Comparison of ENCODE assay signal across 28 cellular contexts in the genomic region with DNA sequence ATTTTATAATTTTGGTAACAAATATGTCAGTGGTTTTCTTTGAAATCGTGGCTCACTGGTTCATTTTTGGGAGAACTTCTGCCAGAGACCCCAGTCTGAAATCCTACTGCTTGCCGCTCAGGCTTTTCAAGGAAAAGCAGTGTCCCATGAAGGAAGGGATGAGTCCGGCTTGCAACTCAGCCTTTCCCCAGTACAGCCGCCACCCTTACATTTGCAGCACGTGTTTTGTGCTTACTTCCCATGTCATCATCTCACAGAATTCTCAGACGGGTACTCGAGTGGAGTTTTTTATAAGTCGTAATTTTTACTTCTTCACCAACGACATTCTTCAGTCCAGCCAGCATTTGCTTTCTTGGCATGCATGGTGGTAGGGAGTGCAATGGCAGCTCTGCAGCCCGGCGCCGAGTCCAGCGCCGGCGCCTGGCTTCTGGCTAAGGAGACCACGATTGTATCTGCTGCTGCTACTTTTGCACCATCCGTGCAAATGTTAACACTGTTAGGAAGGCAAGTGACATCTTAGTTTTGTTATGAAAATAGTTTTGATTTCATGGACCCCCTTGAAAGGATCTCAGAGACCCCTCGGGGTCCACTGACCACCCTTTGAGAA.
"Had no signal": no experiment of that assay in that cellular context is flagged by ENCODE, and none has a peak within 500 bp of the region (broad histone marks: within the 10 kb centered on the region; RNA-seq: fewer than 3 reads in every experiment).

No MANE protein-coding gene starts in this region.

- ATAC-seq: foreskin keratinocyte; gastroesophageal sphincter; heart left ventricle; natural killer cell treated with Interleukin-12 subunit alpha and Interleukin-12 subunit beta and Interleukin-15 and Interleukin-18, amount 100 ng/mL, for 72 hours; psoas muscle; right cardiac atrium; stimulated activated naive CD8-positive, alpha-beta T cell treated with anti-CD3 and anti-CD28 coated beads, Interleukin-15, amount 100 ng/mL, for 72 hours had no signal

- H3K36me3 Mint-ChIP-seq: memory B cell; natural killer cell treated with Interleukin-12 subunit alpha and Interleukin-12 subunit beta and Interleukin-15 and Interleukin-18, amount 100 ng/mL, for 72 hours; type B pancreatic cell had no signal

- H3K27ac Mint-ChIP-seq: dendritic cell treated with granulocyte-macrophage colony-stimulating factor and Interleukin-4, amounts not matched to agents 40 ng/mL and 50 ng/mL, for 4 days; memory B cell; natural killer cell treated with Interleukin-12 subunit alpha and Interleukin-12 subunit beta and Interleukin-15 and Interleukin-18, amount 100 ng/mL, for 72 hours; stimulated activated naive CD8-positive, alpha-beta T cell treated with anti-CD3 and anti-CD28 coated beads, Interleukin-15, amount 100 ng/mL, for 72 hours; type B pancreatic cell had no signal

- H3K4me2 ChIP-seq: hepatocyte had no signal

- H3K9me3 Mint-ChIP-seq: dendritic cell treated with granulocyte-macrophage colony-stimulating factor and Interleukin-4, amounts not matched to agents 40 ng/mL and 50 ng/mL, for 4 days; memory B cell; natural killer cell treated with Interleukin-12 subunit alpha and Interleukin-12 subunit beta and Interleukin-15 and Interleukin-18, amount 100 ng/mL, for 72 hours; neural crest cell; type B pancreatic cell had no signal

- H3K4me3 Mint-ChIP-seq: dendritic cell treated with granulocyte-macrophage colony-stimulating factor and Interleukin-4, amounts not matched to agents 40 ng/mL and 50 ng/mL, for 4 days; memory B cell; natural killer cell treated with Interleukin-12 subunit alpha and Interleukin-12 subunit beta and Interleukin-15 and Interleukin-18, amount 100 ng/mL, for 72 hours; neural crest cell; stimulated activated naive CD8-positive, alpha-beta T cell treated with anti-CD3 and anti-CD28 coated beads, Interleukin-15, amount 100 ng/mL, for 72 hours; type B pancreatic cell had no signal

- H3K27me3 ChIP-seq: foreskin keratinocyte, gastroesophageal sphincter, heart left ventricle, ovary, testis, tibial artery had no signal

- H2AFZ ChIP-seq: hepatocyte had no signal

- DNase-seq: cerebellar nuclear complex; effector memory CD4-positive, alpha-beta T cell; foreskin keratinocyte; heart left ventricle; nucleus accumbens; ovary; psoas muscle; right cardiac atrium; small intestine; stimulated activated CD4-positive, alpha-beta T cell treated with anti-CD3 and anti-CD28 coated beads, Interleukin-12 subunit alpha, Interleukin-12 subunit beta, amount 100 ng/mL, for 4 hours; stimulated activated CD4-positive, alpha-beta T cell treated with anti-CD3 and anti-CD28 coated beads, Interleukin-1b, Interleukin-23, amount 100 ng/mL, for 48 hours; stimulated activated CD4-positive, alpha-beta T cell treated with anti-CD3 and anti-CD28 coated beads, Interleukin-4, amount 100 ng/mL, for 1 hour; stimulated activated CD8-positive, alpha-beta memory T cell treated with anti-CD3 and anti-CD28 coated beads, Interleukin-4, amount 100 ng/mL, for 48 hours; stimulated activated naive CD4-positive, alpha-beta T cell; stimulated activated naive CD8-positive, alpha-beta T cell treated with anti-CD3 and anti-CD28 coated beads, Interleukin-15, amount 100 ng/mL, for 72 hours; testis; tibial artery had no signal

- H3K4me3 ChIP-seq: esophagus muscularis mucosa, gastroesophageal sphincter, heart left ventricle, hepatocyte, lung, ovary, psoas muscle, testis, tibial artery had no signal

- H3K9me3 ChIP-seq: esophagus muscularis mucosa, gastroesophageal sphincter, heart left ventricle, ovary, psoas muscle, testis, tibial artery had no signal

- H3K36me3 ChIP-seq: esophagus muscularis mucosa, gastroesophageal sphincter, heart left ventricle, ovary, tibial artery had no signal

- H3K79me2 ChIP-seq: hepatocyte had no signal

- H3K27ac ChIP-seq: esophagus muscularis mucosa, foreskin keratinocyte, gastroesophageal sphincter, heart left ventricle, hepatocyte, ovary, psoas muscle, testis, tibial artery had no signal

- H3K4me1 ChIP-seq: foreskin keratinocyte had no signal

- FAIRE-seq: colon, endothelial cell of umbilical vein, small intestine had no signal
